ENCODE assay signal across 18 cellular contexts in the genomic region with DNA sequence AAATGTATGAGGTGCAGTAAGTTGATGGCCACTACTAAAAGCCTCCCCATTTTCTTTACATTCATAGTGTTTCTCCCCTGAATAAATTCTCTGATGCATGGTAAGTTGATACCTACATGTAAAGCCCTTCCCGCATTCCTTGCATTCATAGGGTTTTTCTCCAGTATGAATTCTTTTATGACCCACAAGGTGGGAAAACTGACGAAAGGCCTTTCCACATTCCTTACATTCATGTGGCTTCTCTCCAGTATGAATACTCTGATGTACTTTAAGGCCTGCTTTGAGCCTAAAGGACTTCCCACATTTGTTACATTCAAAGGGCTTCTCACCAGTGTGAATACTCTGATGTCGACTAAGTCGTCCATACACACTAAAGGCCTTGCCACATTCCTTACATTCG.
"Had no signal": no experiment of that assay in that cellular context is flagged by ENCODE, and none has a peak within 500 bp of the region (broad histone marks: within the 10 kb centered on the region; RNA-seq: fewer than 3 reads in every experiment).

No MANE protein-coding gene starts in this region.

- ATAC-seq: activated CD8-positive, alpha-beta T cell treated with anti-CD3 and anti-CD28 coated beads, Interleukin-2, amount 10 ng/mL, durations not matched to agents 7 days and 5 days; naive thymus-derived CD4-positive, alpha-beta T cell; stimulated activated effector memory CD8-positive, alpha-beta T cell treated with anti-CD3 and anti-CD28 coated beads, Interleukin-12 subunit alpha, Interleukin-12 subunit beta, amount 100 ng/mL, for 72 hours; WTC11 had no signal

- H3K4me1 ChIP-seq: thyroid gland, uterus had no signal

- DNase-seq: activated CD4-positive, alpha-beta T cell treated with anti-CD3 and anti-CD28 coated beads for 4 hours; activated CD8-positive, alpha-beta memory T cell treated with anti-CD3 and anti-CD28 coated beads, Interleukin-2, amount 50 U/mL, for 4 hours; activated CD8-positive, alpha-beta T cell treated with anti-CD3 and anti-CD28 coated beads, Interleukin-2, amount 10 ng/mL, durations not matched to agents 7 days and 5 days; activated effector memory CD4-positive, alpha-beta T cell treated with anti-CD3 and anti-CD28 coated beads, Interleukin-2, amount 50 U/mL, for 16 hours; activated T-cell treated with anti-CD3 and anti-CD28 coated beads, Interleukin-2, amount 50 U/mL, for 48 hours; cerebellar nuclear complex; effector memory CD4-positive, alpha-beta T cell; foreskin melanocyte; head of caudate nucleus; naive thymus-derived CD4-positive, alpha-beta T cell; ovary; T-helper 2 cell; thyroid gland; uterus had no signal

- H3K4me3 ChIP-seq: ovary, thyroid gland, uterus had no signal

- H3K27me3 ChIP-seq: ovary, thyroid gland, uterus had no signal

- H3K36me3 ChIP-seq: ovary, uterus had no signal

- H3K27me3 Mint-ChIP-seq: activated naive CD4-positive, alpha-beta T cell treated with anti-CD3 and anti-CD28 coated beads, Interleukin-2, amount 50 U/mL, for 24 hours; brain; naive thymus-derived CD4-positive, alpha-beta T cell had no signal

- H3K9me3 ChIP-seq: thyroid gland, uterus had no signal

- H3K27ac ChIP-seq: ovary, thyroid gland, uterus had no signal

- H3K4me1 Mint-ChIP-seq: activated naive CD4-positive, alpha-beta T cell treated with anti-CD3 and anti-CD28 coated beads, Interleukin-2, amount 50 U/mL, for 24 hours; brain; naive thymus-derived CD4-positive, alpha-beta T cell; stimulated activated effector memory CD8-positive, alpha-beta T cell treated with anti-CD3 and anti-CD28 coated beads, Interleukin-12 subunit alpha, Interleukin-12 subunit beta, amount 100 ng/mL, for 72 hours had no signal

- H3K4me3 Mint-ChIP-seq: activated CD8-positive, alpha-beta T cell treated with anti-CD3 and anti-CD28 coated beads, Interleukin-2, amount 10 ng/mL, durations not matched to agents 7 days and 5 days; activated naive CD4-positive, alpha-beta T cell treated with anti-CD3 and anti-CD28 coated beads, Interleukin-2, amount 50 U/mL, for 24 hours; brain; naive thymus-derived CD4-positive, alpha-beta T cell; stimulated activated effector memory CD8-positive, alpha-beta T cell treated with anti-CD3 and anti-CD28 coated beads, Interleukin-12 subunit alpha, Interleukin-12 subunit beta, amount 100 ng/mL, for 72 hours; WTC11 had no signal

- H3K27ac Mint-ChIP-seq: activated CD8-positive, alpha-beta T cell treated with anti-CD3 and anti-CD28 coated beads, Interleukin-2, amount 10 ng/mL, durations not matched to agents 7 days and 5 days; activated naive CD4-positive, alpha-beta T cell treated with anti-CD3 and anti-CD28 coated beads, Interleukin-2, amount 50 U/mL, for 24 hours; brain; naive thymus-derived CD4-positive, alpha-beta T cell; stimulated activated effector memory CD8-positive, alpha-beta T cell treated with anti-CD3 and anti-CD28 coated beads, Interleukin-12 subunit alpha, Interleukin-12 subunit beta, amount 100 ng/mL, for 72 hours had no signal
